14 cellular contexts compared by ENCODE assay signal in genomic region chr2:200735061-200735460, GRCh38.
DNase-seq lines count a peak whose midpoint lies in the region; ATAC-seq lines count a peak whose summit lies in the region.
"Had no signal": no experiment of that assay in that cellular context is flagged by ENCODE, and none has a peak within 500 bp of the region (broad histone marks: within the 10 kb centered on the region; RNA-seq: fewer than 3 reads in every experiment).

No MANE protein-coding gene starts in this region.

- in situ Hi-C loops in SK-MEL-5 (cut with HindIII; ENCODE audit: low pct_unique_long_range_greater_than_20kb, low sequenced_read_pairs): loop anchor here (25.0 kb wide), 1 partner anchor 173 kb away; no protein-coding TSS in a partner anchor

- no peak for ATAC-seq in GM21529 (IDR thresholded peaks at IDR 0.05; ENCODE audit: unreplicated experiment)

- H3K27ac ChIP-seq in substantia nigra (ENCODE audit: low read depth, low read length, poor library complexity, severe bottlenecking): peak overlapping the region; percentile 70
- H3K27ac ChIP-seq: hepatocyte, ovary, skin epidermis had no signal

- peak in 2 of 3 donors; percentile 8 to 24 for DNase-seq in stimulated activated CD4-positive, alpha-beta T cell treated with anti-CD3 and anti-CD28 coated beads, Interleukin-12 subunit alpha, Interleukin-12 subunit beta, amount 100 ng/mL, for 48 hours (ENCODE audit: low read depth in 2 of 3, low spot score in 1 of 3)
- DNase-seq in stimulated activated CD4-positive, alpha-beta T cell treated with anti-CD3 and anti-CD28 coated beads, Interleukin-4, amount 100 ng/mL, for 24 hours: no peak
- peak; percentile 44 for DNase-seq in SK-MEL-5 (ENCODE audit: low read depth, low spot score)
- DNase-seq in head of caudate nucleus: peak in 41 of 42 donors; percentile 52 to 97 (median 81)
- peak in 42 of 49 donors; percentile 8 to 73 (median 34) for DNase-seq in substantia nigra (lab: John Stamatoyannopoulos, UW)
- no peak for DNase-seq in NCI-H187 treated with DMSO at 0.1 percent for 48 hours (lab: John Stamatoyannopoulos, UW)
- no peak for DNase-seq in iPS-NIHi7 (ENCODE audit: extremely low spot score)
- DNase-seq: effector CD4-positive, alpha-beta T cell; left cardiac atrium; NK-92 treated with Interleukin-12 subunit alpha and Interleukin-12 subunit beta, amount 100 ng/mL, for 24 hours; ovary had no signal

- intact Hi-C loops in head of caudate nucleus (cut with DNase I): no loop called here

Comparison
In these comparisons a context has a peak if more than half of its experiments do, and no peak if none do; other contexts are left out.
1. DNase-seq: peak in stimulated activated CD4-positive, alpha-beta T cell treated with anti-CD3 and anti-CD28 coated beads, Interleukin-12 subunit alpha, Interleukin-12 subunit beta, amount 100 ng/mL, for 48 hours (2 of 3), SK-MEL-5 (single experiment), head of caudate nucleus (41 of 42) and substantia nigra (42 of 49); none in stimulated activated CD4-positive, alpha-beta T cell treated with anti-CD3 and anti-CD28 coated beads, Interleukin-4, amount 100 ng/mL, for 24 hours (single experiment), NCI-H187 treated with DMSO at 0.1 percent for 48 hours (single experiment) and iPS-NIHi7 (single experiment).